18 cellular contexts compared by ENCODE assay signal in the genomic region with DNA sequence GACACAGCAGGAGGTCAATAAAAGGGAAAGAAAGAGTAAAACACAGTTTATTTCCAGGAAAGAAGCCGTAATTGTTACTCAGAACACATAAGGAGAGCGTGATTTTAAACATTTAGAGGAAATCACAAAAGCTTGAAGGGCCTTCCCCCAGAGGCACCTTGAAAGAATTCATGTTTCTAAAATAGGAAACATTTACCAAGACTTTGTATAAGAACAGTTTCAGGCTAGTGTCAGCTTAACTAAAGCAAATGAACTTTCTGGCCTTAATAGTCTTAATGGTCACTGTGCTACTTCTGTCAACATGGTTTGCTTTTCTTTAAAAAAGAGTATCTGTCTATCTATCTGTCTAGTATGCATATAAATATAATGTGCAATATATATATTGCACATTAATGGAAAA.
DNase-seq lines count a peak whose midpoint lies in the region; ATAC-seq and TF ChIP-seq lines count a peak whose summit lies in the region.
"Had no signal": no experiment of that assay in that cellular context is flagged by ENCODE, and none has a peak within 500 bp of the region (broad histone marks: within the 10 kb centered on the region; RNA-seq: fewer than 3 reads in every experiment).

No MANE protein-coding gene starts in this region.

- H3K4me1 ChIP-seq in OCI-LY3 (ENCODE audit: low read length) (peaks cover 9% of the 10 kb centered on the region), right cardiac atrium (ENCODE audit: control insufficient read depth, insufficient read depth, low read length) (no peaks in the 10 kb centered on the region)
- H3K4me1 ChIP-seq: BE2C had no signal

- 73% methylated on average over 2 of the region's 2 CpGs for WGBS in right cardiac atrium

- H3K4me3 ChIP-seq in OCI-LY3 (ENCODE audit: low read length) (no peak overlapping the region), right cardiac atrium (ENCODE audit: low read length) (no peak overlapping the region)
- H3K4me3 ChIP-seq: BLaER1 treated with 17β-estradiol and CSF1 and Interleukin-3, amounts not matched to agents 10 nM and 100 nM; GM23248 had no signal

- no peaks in the 10 kb centered on the region for H3K79me2 ChIP-seq in OCI-LY3 (ENCODE audit: low read length)

- TF ChIP-seq CTCF in OCI-LY3 (IDR thresholded peaks at IDR 0.05; ENCODE audit: low read depth, low read length) (no peak), mesothelial cell of epicardium (IDR thresholded peaks at IDR 0.05; ENCODE audit: unreplicated experiment) (no peak)

- H3K36me3 Mint-ChIP-seq in mesothelial cell of epicardium: peaks cover 6% of the 10 kb centered on the region
- H3K36me3 Mint-ChIP-seq: CD14-positive monocyte; CD8-positive, alpha-beta memory T cell had no signal

- H3K4me3 Mint-ChIP-seq in mesothelial cell of epicardium: no peak overlapping the region
- H3K4me3 Mint-ChIP-seq: CD14-positive monocyte; CD4-positive, alpha-beta T cell; CD8-positive, alpha-beta memory T cell had no signal

- H4K20me1 ChIP-seq in OCI-LY3 (ENCODE audit: insufficient read depth, low read length): no peaks in the 10 kb centered on the region
- H4K20me1 ChIP-seq: BLaER1 treated with 17β-estradiol and CSF1 and Interleukin-3, amounts not matched to agents 10 nM and 100 nM had no signal

- H3K27me3 ChIP-seq in OCI-LY3 (ENCODE audit: low read depth, low read length) (no peaks in the 10 kb centered on the region), right cardiac atrium (ENCODE audit: control insufficient read depth, insufficient read depth) (no peaks in the 10 kb centered on the region)
- H3K27me3 ChIP-seq: BE2C; BLaER1 treated with 17β-estradiol and CSF1 and Interleukin-3, amounts not matched to agents 10 nM and 100 nM had no signal

- H3K9ac ChIP-seq in OCI-LY3 (ENCODE audit: low read length): no peak overlapping the region
- H3K9ac ChIP-seq: BLaER1 treated with 17β-estradiol and CSF1 and Interleukin-3, amounts not matched to agents 10 nM and 100 nM; GM23248 had no signal

- H3K36me3 ChIP-seq in OCI-LY3 (replicated peaks; ENCODE audit: low read depth, low read length): no peaks in the 10 kb centered on the region
- H3K36me3 ChIP-seq: BE2C; BLaER1 treated with 17β-estradiol and CSF1 and Interleukin-3, amounts not matched to agents 10 nM and 100 nM had no signal

- no peaks in the 10 kb centered on the region for H3K4me1 Mint-ChIP-seq in mesothelial cell of epicardium
- H3K4me1 Mint-ChIP-seq: CD14-positive monocyte; CD8-positive, alpha-beta memory T cell had no signal

- H3K9me3 Mint-ChIP-seq in mesothelial cell of epicardium: peaks cover 17% of the 10 kb centered on the region

- peak overlapping the region; percentile 56 for H3K4me2 ChIP-seq in OCI-LY3 (ENCODE audit: low read length)
- H3K4me2 ChIP-seq: BLaER1 treated with 17β-estradiol and CSF1 and Interleukin-3, amounts not matched to agents 10 nM and 100 nM had no signal

- H3K9me3 ChIP-seq in OCI-LY3 (ENCODE audit: insufficient read depth, low read length) (no peaks in the 10 kb centered on the region), right cardiac atrium (ENCODE audit: control insufficient read depth, low read length) (no peaks in the 10 kb centered on the region)
- H3K9me3 ChIP-seq: BE2C had no signal

- no peaks in the 10 kb centered on the region for H3K27me3 Mint-ChIP-seq in mesothelial cell of epicardium (ENCODE audit: low read depth)
- H3K27me3 Mint-ChIP-seq: CD4-positive, alpha-beta T cell; CD8-positive, alpha-beta memory T cell had no signal

- H3K27ac Mint-ChIP-seq in mesothelial cell of epicardium: peak overlapping the region; percentile 47
- H3K27ac Mint-ChIP-seq: CD14-positive monocyte; CD4-positive, alpha-beta T cell; CD8-positive, alpha-beta memory T cell had no signal

- H3K27ac ChIP-seq in OCI-LY3 (ENCODE audit: low read length): no peak overlapping the region
- H3K27ac ChIP-seq in right cardiac atrium (ENCODE audit: low read length): no peak overlapping the region
- H3K27ac ChIP-seq: 22Rv1; BLaER1 treated with 17β-estradiol and CSF1 and Interleukin-3, amounts not matched to agents 10 nM and 100 nM; GM23248 had no signal

- intact Hi-C loops in right cardiac atrium (cut with DNase I): no loop called here

- DNase-seq in NOMO-1 treated with DMSO at 0.1 percent for 48 hours (lab: John Stamatoyannopoulos, UW; ENCODE audit: unreplicated experiment) (peak; percentile 16), NOMO-1 treated with dmso at 0.1 percent for 144 hours (lab: John Stamatoyannopoulos, UW; ENCODE audit: unreplicated experiment) (no peak), mesothelial cell of epicardium (ENCODE audit: low spot score in 2 of 2, unreplicated experiment in 2 of 2) (no peak), right cardiac atrium (no peak)
- DNase-seq: AML-193; BE2C; CD4-positive, alpha-beta T cell; CD8-positive, alpha-beta memory T cell; DMS 273 treated with DMSO at 0.1 percent for 48 hours; DND-41; GM23248; H7; HCEC 1CT had no signal

- no peak overlapping the region; the same call in 1 of the 2 replicates for H2AFZ ChIP-seq in OCI-LY3 (ENCODE audit: low read depth, low read length)
- H2AFZ ChIP-seq: GM23248 had no signal

- ATAC-seq in HG03097 (IDR thresholded peaks at IDR 0.05; ENCODE audit: low FRiP score, unreplicated experiment) (no peak), right cardiac atrium (no peak)
